ENCODE assay signal across 8 cellular contexts in genomic region chr1:150165622-150166612, GRCh38. TPM values are rescaled to one million over a fixed set of nuclear protein-coding genes. Genes with fewer than 3 reads are reported as not detected.
A peak's percentile ranks its signal among the peaks of the same experiment; 100 is the strongest.
DNase-seq lines count a peak whose midpoint lies in the region; ATAC-seq and TF ChIP-seq lines count a peak whose summit lies in the region.

No MANE protein-coding gene starts in this region.

- peak overlapping the region in 2 of 4 donors; percentile 93 to 94 for H3K27ac ChIP-seq in esophagus squamous epithelium

- no peaks in the 10 kb centered on the region for H3K27me3 ChIP-seq in esophagus squamous epithelium

- no peak for TF ChIP-seq POLR2A in esophagus squamous epithelium (IDR thresholded peaks at IDR 0.05)

- intact Hi-C loops in esophagus squamous epithelium (cut with DNase I) = no loop called here

- peaks cover 5 to 57% (median 16%) of the 10 kb centered on the region in 3 donors for H3K4me1 ChIP-seq in esophagus squamous epithelium

- ATAC-seq in HG03565 (IDR thresholded peaks at IDR 0.05; ENCODE audit: unreplicated experiment) = no peak

- peak in 5 of 6 experiments; percentile 43 to 65 (median 51) for TF ChIP-seq CTCF in esophagus squamous epithelium (IDR thresholded peaks at IDR 0.05)

- DNase-seq in 8988T (peak; percentile 43), NCI-H2171 (lab: John Stamatoyannopoulos, UW) (peak; percentile 18), esophagus squamous epithelium (lab: John Stamatoyannopoulos, UW) (no peak), retina (peak; percentile 65), mesenteric fat pad (ENCODE audit: low spot score) (no peak)
- peak; percentile 59 to 70 for DNase-seq in activated CD4-positive, alpha-beta T cell treated with anti-CD3 and anti-CD28 coated beads, Interleukin-2, amount 50 U/mL, for 48 hours

- no peaks in the 10 kb centered on the region for H3K36me3 ChIP-seq in esophagus squamous epithelium

- peak overlapping the region; percentile 2; the same call in 1 of the 2 replicates for H3K4me3 ChIP-seq in GM08714 (ENCODE audit: low read length)
- H3K4me3 ChIP-seq in esophagus squamous epithelium = no peak overlapping the region

- H3K9me3 ChIP-seq in esophagus squamous epithelium = no peaks in the 10 kb centered on the region

- WGBS in esophagus squamous epithelium, 2 donors = 63 to 68% methylated on average over 12 to 13 of the region's 14 CpGs

RNA-seq across cellular contexts. Expression of gene PLEKHO1, which starts 16.2 kb away (rescaled TPM):
- total RNA-seq in esophagus squamous epithelium (10 to 100 TPM in 2 of 4 donors, 1 to 10 TPM in 2; 6.0 to 46.9 (median 13.3) TPM), mesenteric fat pad (33.1 TPM)

Comparison
In these comparisons a context has a peak if more than half of its experiments do, and no peak if none do; other contexts are left out.
1. DNase-seq: peak in 8988T (single experiment), NCI-H2171 (single experiment), activated CD4-positive, alpha-beta T cell treated with anti-CD3 and anti-CD28 coated beads, Interleukin-2, amount 50 U/mL, for 48 hours (2 of 2) and retina (single experiment); none in esophagus squamous epithelium (single experiment) and mesenteric fat pad (single experiment).